8 cellular contexts compared by ENCODE assay signal in the genomic region with DNA sequence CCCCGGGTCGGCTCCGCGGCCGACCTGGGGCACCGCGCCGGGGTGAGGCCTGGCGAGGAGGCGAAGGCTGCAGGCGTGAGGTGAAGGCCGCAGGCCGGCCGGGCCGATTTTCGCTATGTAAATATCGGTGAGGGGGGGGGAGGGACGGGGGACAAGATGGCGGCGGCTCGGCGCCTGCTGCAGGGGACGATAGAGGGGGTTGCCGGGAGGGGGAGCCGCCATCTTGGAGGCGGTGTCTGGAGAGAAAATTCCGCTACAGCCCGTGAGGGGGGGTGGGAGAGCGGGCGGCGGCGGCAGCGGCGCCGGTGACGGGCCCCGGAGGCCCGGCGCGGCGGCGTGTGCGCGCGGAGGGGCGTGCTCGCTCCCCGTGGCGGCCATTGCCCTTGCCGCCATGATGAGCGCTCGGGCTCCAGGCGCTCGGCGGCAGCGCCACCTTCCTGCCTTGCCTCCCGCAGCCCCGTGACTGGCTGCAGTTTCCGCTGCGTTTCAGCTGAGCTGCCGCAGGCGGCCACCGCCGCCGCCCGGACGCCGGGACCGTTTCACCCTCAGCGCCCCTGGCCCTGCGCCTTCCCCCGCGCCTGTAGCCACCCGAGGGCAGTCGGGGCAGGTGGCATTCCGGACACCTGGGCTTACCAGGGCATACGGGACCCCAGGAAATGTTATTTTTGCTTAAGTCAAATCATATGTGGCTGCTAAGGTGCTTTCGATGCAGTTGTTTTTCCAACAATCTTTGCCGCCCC. TPM values are rescaled to one million over a fixed set of nuclear protein-coding genes. Genes with fewer than 3 reads are reported as not detected.
DNase-seq lines count a peak whose midpoint lies in the region; TF ChIP-seq lines count a peak whose summit lies in the region.

No MANE protein-coding gene starts in this region.

- peak overlapping the region; percentile 60 for H3K4me3 ChIP-seq in thymus (ENCODE audit: low read length)

- H4K8ac ChIP-seq in H9 (replicated peaks; ENCODE audit: insufficient read length, low read depth, low read length): no peak overlapping the region

- H2BK12ac ChIP-seq in H9 (ENCODE audit: insufficient read length, low read depth, low read length): no peak overlapping the region

- H4K5ac ChIP-seq in H9 (ENCODE audit: insufficient read length, low read depth, low read length): no peak overlapping the region

- H2BK15ac ChIP-seq in H9 (ENCODE audit: low read depth, low read length): no peak overlapping the region

- peak overlapping the region; percentile 78 for H3K18ac ChIP-seq in H9 (ENCODE audit: insufficient read length, low read depth, low read length)

- H3K27me3 ChIP-seq in H9 (ENCODE audit: insufficient read depth, low read length) (no peaks in the 10 kb centered on the region), thymus (ENCODE audit: control insufficient read depth, insufficient read depth) (no peaks in the 10 kb centered on the region)

- H3K79me1 ChIP-seq in H9 (ENCODE audit: insufficient read depth, low read depth, low read length, poor library complexity, severe bottlenecking): no peaks in the 10 kb centered on the region

- no peaks in the 10 kb centered on the region for H3K9me3 Mint-ChIP-seq in H9
- H3K9me3 Mint-ChIP-seq in activated naive CD4-positive, alpha-beta T cell treated with anti-CD3 and anti-CD28 coated beads, Interleukin-2, amount 50 U/mL, for 24 hours: no peaks in the 10 kb centered on the region
- H3K9me3 Mint-ChIP-seq in osteocyte (ENCODE audit: unreplicated experiment): no peaks in the 10 kb centered on the region

- H3K9me3 ChIP-seq in H9 (ENCODE audit: control insufficient read depth, low read depth, low read length) (no peaks in the 10 kb centered on the region), thymus (ENCODE audit: control insufficient read depth) (no peaks in the 10 kb centered on the region)

- H3K14ac ChIP-seq in H9 (ENCODE audit: insufficient read depth, low read length): peak overlapping the region; percentile 87

- no peaks in the 10 kb centered on the region for H3K36me3 ChIP-seq in thymus (ENCODE audit: control insufficient read depth, insufficient read depth)

- H2BK120ac ChIP-seq in H9 (ENCODE audit: low read depth, low read length, poor library complexity, severe bottlenecking): no peak overlapping the region

- H2BK20ac ChIP-seq in H9 (ENCODE audit: low read depth, low read length, poor library complexity, severe bottlenecking): no peak overlapping the region

- H3K4me3 Mint-ChIP-seq in H9 (peak overlapping the region; percentile 81 to 84), osteocyte (ENCODE audit: unreplicated experiment) (peak overlapping the region; percentile 91)
- peak overlapping the region; percentile 97 for H3K4me3 Mint-ChIP-seq in activated naive CD4-positive, alpha-beta T cell treated with anti-CD3 and anti-CD28 coated beads, Interleukin-2, amount 50 U/mL, for 24 hours

- H3K79me2 ChIP-seq in H9 (ENCODE audit: insufficient read depth, low read length): peaks cover 33% of the 10 kb centered on the region; the same call in 1 of the 2 replicates

- no CpG with 5 or more reads among the region's 79 CpGs for WGBS in H9 (ENCODE audit: extremely low coverage, insufficient read length, low lambda C conversion rate)
- WGBS in thymus: under 1% methylated on average over 79 of the region's 79 CpGs

- H4K20me1 ChIP-seq in H9 (ENCODE audit: control insufficient read depth, insufficient read depth, insufficient read length): no peaks in the 10 kb centered on the region

- no peak overlapping the region for H3K23ac ChIP-seq in H9 (ENCODE audit: insufficient read length, low read depth, low read length)

- no peak overlapping the region for H3K56ac ChIP-seq in H9 (ENCODE audit: insufficient read length, low read depth, low read length)

- TF ChIP-seq CTCF in H9 (conservative IDR thresholded peaks at IDR 0.05) (peak; percentile 60), osteocyte (IDR thresholded peaks at IDR 0.05) (peak; percentile 63)

- H3K27ac Mint-ChIP-seq in H9: peak overlapping the region; percentile 81 to 99 (median 90)
- H3K27ac Mint-ChIP-seq in activated naive CD4-positive, alpha-beta T cell treated with anti-CD3 and anti-CD28 coated beads, Interleukin-2, amount 50 U/mL, for 24 hours: peak overlapping the region; percentile 94
- H3K27ac Mint-ChIP-seq in osteocyte (ENCODE audit: unreplicated experiment): peak overlapping the region; percentile 84

- peak overlapping the region; percentile 60 for H3K27ac ChIP-seq in H9 (ENCODE audit: insufficient read length, low read depth, low read length)
- peak overlapping the region; percentile 99 for H3K27ac ChIP-seq in thymus (ENCODE audit: low read depth)

- DNase-seq in GM04504 (ENCODE audit: low read depth): peak; percentile 88
- DNase-seq in H9: peak; percentile 91
- peak; percentile 82 for DNase-seq in M059J (ENCODE audit: low read depth)
- DNase-seq in SK-N-DZ (ENCODE audit: low spot score): peak; percentile 79
- peak; percentile 84 for DNase-seq in glomerular visceral epithelial cell (ENCODE audit: extremely low spot score)
- peak; percentile 97 for DNase-seq in osteocyte (ENCODE audit: extremely low spot score, unreplicated experiment)

- peak overlapping the region; percentile 95 for H3K9ac ChIP-seq in H9 (ENCODE audit: extremely low read depth, insufficient read length, low read length)

- H3K4me2 ChIP-seq in H9 (ENCODE audit: insufficient read depth, insufficient read length, low read length): peak overlapping the region; percentile 91

- peaks cover 9% of the 10 kb centered on the region for H3K23me2 ChIP-seq in H9 (ENCODE audit: insufficient read length, low read depth, low read length, poor library complexity, severe bottlenecking)

- H2BK5ac ChIP-seq in H9 (ENCODE audit: insufficient read length, low read length): no peak overlapping the region

- H2AFZ ChIP-seq in H9 (ENCODE audit: low read length): no peak overlapping the region

- no peak overlapping the region for H4K91ac ChIP-seq in H9 (ENCODE audit: insufficient read length, low read depth, low read length)

- H3K36me3 Mint-ChIP-seq in H9 (ENCODE audit: insufficient read depth in 1 of 3, low read depth in 3 of 3) (peaks cover 0 to 26% (median 3%) of the 10 kb centered on the region in 3 experiments; a peak in 3 of 7 replicates), osteocyte (ENCODE audit: unreplicated experiment) (peaks cover 18% of the 10 kb centered on the region)
- H3K36me3 Mint-ChIP-seq in activated naive CD4-positive, alpha-beta T cell treated with anti-CD3 and anti-CD28 coated beads, Interleukin-2, amount 50 U/mL, for 24 hours: peaks cover 13% of the 10 kb centered on the region

- no peak overlapping the region for H2AK5ac ChIP-seq in H9 (ENCODE audit: insufficient read length, low read length)

- no peak overlapping the region for H3K4ac ChIP-seq in H9 (ENCODE audit: low read depth, low read length)

- H3K4me1 ChIP-seq in H9 (ENCODE audit: insufficient read depth, low read length) (peaks cover 4% of the 10 kb centered on the region; the same call in 1 of the 2 replicates), thymus (ENCODE audit: control insufficient read depth, insufficient read depth, low read length) (no peaks in the 10 kb centered on the region)

- H3K27me3 Mint-ChIP-seq in H9 (ENCODE audit: low read depth) (no peaks in the 10 kb centered on the region), osteocyte (ENCODE audit: unreplicated experiment) (no peaks in the 10 kb centered on the region)
- H3K27me3 Mint-ChIP-seq in activated naive CD4-positive, alpha-beta T cell treated with anti-CD3 and anti-CD28 coated beads, Interleukin-2, amount 50 U/mL, for 24 hours: no peaks in the 10 kb centered on the region

- H3K4me1 Mint-ChIP-seq in H9 (peaks cover 52 to 60% of the 10 kb centered on the region in 2 experiments), osteocyte (ENCODE audit: unreplicated experiment) (peaks cover 81% of the 10 kb centered on the region)
- peaks cover 63% of the 10 kb centered on the region for H3K4me1 Mint-ChIP-seq in activated naive CD4-positive, alpha-beta T cell treated with anti-CD3 and anti-CD28 coated beads, Interleukin-2, amount 50 U/mL, for 24 hours

- H3T11ph ChIP-seq in H9 (ENCODE audit: low read length): no peak overlapping the region

RNA-seq across cellular contexts. Expression of gene ZFX, which starts 0.7 kb away (rescaled TPM):
- total RNA-seq in H9 (2021) (66.8 and 70.8 TPM in 2 replicates), osteocyte (84.6 and 90.0 TPM in 2 replicates)
- 31.3 and 96.7 TPM in 2 replicates for total RNA-seq in M059J (2014; rRNA removed; shearing (Covaris generic))
- 14.3 and 19.9 TPM in 2 replicates for polyA plus RNA-seq in SK-N-DZ (2014; cell fraction: cytosol; rRNA removed)
- 6.9 and 10.0 TPM in 2 replicates for polyA plus RNA-seq in SK-N-DZ (2014; cell fraction: nucleus; rRNA removed)
- polyA plus RNA-seq in thymus: 9.7 TPM

Comparison
In these comparisons a context has a peak if more than half of its experiments do, and no peak if none do; other contexts are left out.
1. Peak in every context shown above with its lines: DNase-seq, H3K4me3 ChIP-seq and H3K27ac ChIP-seq.